Comparison of ENCODE assay signal across 1 cellular context in genomic region chr16:48613061-48613957, GRCh38.
TF ChIP-seq lines count a peak whose summit lies in the region.

No MANE protein-coding gene starts in this region.

TF ChIP-seq in HepG2, 621 proteins besides CTCF, POLR2A, EP300 and RAD21 (continued from another document):
- TF ChIP-seq KIAA2018 (CRISPR knock-in tag; IDR thresholded peaks at IDR 0.05; ENCODE audit: borderline replicate concordance), result no peak
- no peak for TF ChIP-seq ZNF589 (CRISPR knock-in tag; conservative IDR thresholded peaks at IDR 0.05)
- TF ChIP-seq CSRNP1 (CRISPR knock-in tag; IDR thresholded peaks at IDR 0.05), result no peak
- no peak for TF ChIP-seq ZKSCAN1 (IDR thresholded peaks at IDR 0.05; ENCODE audit: low read length)
- no peak for TF ChIP-seq ZNF10 (CRISPR knock-in tag; IDR thresholded peaks at IDR 0.05; ENCODE audit: borderline replicate concordance, low read depth)
- no peak for TF ChIP-seq ZSCAN25 (CRISPR knock-in tag; IDR thresholded peaks at IDR 0.05)
- TF ChIP-seq NCOR1 (IDR thresholded peaks at IDR 0.05; ENCODE audit: borderline replicate concordance, low read length), result no peak
- TF ChIP-seq TERF1 (CRISPR knock-in tag; IDR thresholded peaks at IDR 0.05), result no peak
- no peak for TF ChIP-seq KLF15 (CRISPR knock-in tag; IDR thresholded peaks at IDR 0.05; ENCODE audit: borderline replicate concordance)
- TF ChIP-seq ZNF850 (CRISPR knock-in tag; conservative IDR thresholded peaks at IDR 0.05), result no peak
- TF ChIP-seq MXI1 (IDR thresholded peaks at IDR 0.05; ENCODE audit: borderline replicate concordance, low read depth, low read length), result peak; percentile 12; the same call in 1 of the 3 replicates
- TF ChIP-seq ZNF678 (CRISPR knock-in tag; IDR thresholded peaks at IDR 0.05), result no peak
- TF ChIP-seq ATF1 (CRISPR knock-in tag; IDR thresholded peaks at IDR 0.05), result 0 out of 2 replicates have a peak, but pooled peaks have one; percentile 20
- TF ChIP-seq CCDC6 (CRISPR knock-in tag; IDR thresholded peaks at IDR 0.05), result no peak
- no peak for TF ChIP-seq XBP1 (CRISPR knock-in tag; IDR thresholded peaks at IDR 0.05)
- no peak for TF ChIP-seq ZNF580 (CRISPR knock-in tag; IDR thresholded peaks at IDR 0.05; ENCODE audit: borderline replicate concordance, low read depth)
- TF ChIP-seq NAIF1 (CRISPR knock-in tag; IDR thresholded peaks at IDR 0.05; ENCODE audit: borderline replicate concordance), result no peak
- TF ChIP-seq TIGD3 (CRISPR knock-in tag; IDR thresholded peaks at IDR 0.05; ENCODE audit: borderline replicate concordance), result no peak
- TF ChIP-seq ATRX (CRISPR knock-in tag; IDR thresholded peaks at IDR 0.05; ENCODE audit: borderline replicate concordance), result no peak
- TF ChIP-seq MAX (IDR thresholded peaks at IDR 0.05), result peak; percentile 27; the same call in 1 of the 2 replicates
- no peak for TF ChIP-seq MAFG (CRISPR knock-in tag; IDR thresholded peaks at IDR 0.05)
- TF ChIP-seq ARID5B (CRISPR knock-in tag; IDR thresholded peaks at IDR 0.05), result peak; percentile 31; the same call in 1 of the 2 replicates
- TF ChIP-seq SP5 (CRISPR knock-in tag; IDR thresholded peaks at IDR 0.05; ENCODE audit: borderline replicate concordance, low read depth), result no peak
- TF ChIP-seq HDAC2 (CRISPR knock-in tag; IDR thresholded peaks at IDR 0.05), result 0 out of 2 replicates have a peak, but pooled peaks have one; percentile 24
- TF ChIP-seq ZNF652 (CRISPR knock-in tag; IDR thresholded peaks at IDR 0.05; ENCODE audit: borderline replicate concordance, low read depth), result no peak
TF ChIP-seq in HepG2: peak in this region for 25.
